In the genomic region with DNA sequence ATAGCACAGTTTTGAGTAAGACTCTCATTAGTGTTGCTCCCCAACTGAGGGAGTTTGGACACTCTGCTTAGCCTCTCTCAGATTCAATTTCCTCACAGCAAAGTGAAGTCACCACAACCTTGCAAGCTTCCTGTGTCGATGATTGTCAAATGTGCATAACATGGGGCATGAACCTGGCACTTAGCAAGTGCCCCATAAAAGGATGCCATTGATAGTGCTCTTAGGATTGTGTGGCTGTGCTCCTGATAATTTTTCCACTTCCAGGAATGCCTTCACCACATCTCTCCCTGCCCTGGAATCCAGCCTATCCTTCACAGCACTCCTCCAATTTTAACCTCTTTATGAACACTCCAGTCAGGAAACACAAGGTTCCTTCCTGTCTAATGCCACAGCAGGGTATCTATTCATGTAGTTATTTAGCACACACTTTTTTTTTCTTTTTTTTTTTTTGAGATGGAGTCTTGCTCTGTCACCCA, we compare ENCODE assay signal across 10 cellular contexts.
DNase-seq lines count a peak whose midpoint lies in the region; ATAC-seq lines count a peak whose summit lies in the region.
"Had no signal": no experiment of that assay in that cellular context is flagged by ENCODE, and none has a peak within 500 bp of the region (broad histone marks: within the 10 kb centered on the region; RNA-seq: fewer than 3 reads in every experiment).

No MANE protein-coding gene starts in this region.

- no peaks in the 10 kb centered on the region for H3K9me3 Mint-ChIP-seq in CD8-positive, alpha-beta memory T cell

- H3K4me3 ChIP-seq in CD8-positive, alpha-beta memory T cell (ENCODE audit: low read length): no peak overlapping the region
- no peak overlapping the region for H3K4me3 ChIP-seq in SK-N-MC
- H3K4me3 ChIP-seq: hepatocyte, Peyer's patch had no signal

- peak; percentile 72 for ATAC-seq in GM18907 (IDR thresholded peaks at IDR 0.05; ENCODE audit: unreplicated experiment)
- ATAC-seq in GM21717 (IDR thresholded peaks at IDR 0.05; ENCODE audit: unreplicated experiment): no peak

- no peak overlapping the region for H3K27ac ChIP-seq in CD8-positive, alpha-beta memory T cell (ENCODE audit: low read depth, low read length)
- no peak overlapping the region for H3K27ac ChIP-seq in SK-N-MC
- H3K27ac ChIP-seq: hepatocyte, Peyer's patch had no signal

- H3K4me3 Mint-ChIP-seq in CD8-positive, alpha-beta memory T cell: peak overlapping the region; percentile 24 to 80 (median 67)

- peak in 1 of 5 donors; percentile 40 for DNase-seq in CD8-positive, alpha-beta memory T cell
- DNase-seq in SK-N-MC (ENCODE audit: low read depth, low spot score) (peak; percentile 75), islet precursor cell (peak; percentile 55), NCI-H1417 treated with DMSO at 0.1 percent for 48 hours (lab: John Stamatoyannopoulos, UW) (no peak), T-helper 9 cell (no peak)
- DNase-seq: NCI-H1436, Peyer's patch had no signal

- no peaks in the 10 kb centered on the region for H3K36me3 ChIP-seq in CD8-positive, alpha-beta memory T cell (ENCODE audit: insufficient read depth, low read length)
- H3K36me3 ChIP-seq in SK-N-MC (ENCODE audit: insufficient read depth, low read length): no peaks in the 10 kb centered on the region
- H3K36me3 ChIP-seq: Peyer's patch had no signal

- H3K27me3 ChIP-seq in CD8-positive, alpha-beta memory T cell (ENCODE audit: insufficient read depth, low read length, poor library complexity, severe bottlenecking): no peaks in the 10 kb centered on the region
- H3K27me3 ChIP-seq: hepatocyte, Peyer's patch had no signal

- H3K27me3 Mint-ChIP-seq in CD8-positive, alpha-beta memory T cell: no peaks in the 10 kb centered on the region

- peaks cover 56 to 68% (median 63%) of the 10 kb centered on the region in 3 donors for H3K4me1 Mint-ChIP-seq in CD8-positive, alpha-beta memory T cell

- POLR2A ChIA-PET in CD8-positive, alpha-beta memory T cell (lab: Charles Lee): interaction anchor here (0.7 to 2.0 kb wide), 2 partner anchors 17 to 18 kb away, joined by 3 to 6 read pairs; no protein-coding TSS in a partner anchor

- H3K9me3 ChIP-seq in CD8-positive, alpha-beta memory T cell (ENCODE audit: low read length): no peaks in the 10 kb centered on the region
- no peaks in the 10 kb centered on the region for H3K9me3 ChIP-seq in SK-N-MC (ENCODE audit: low read depth, low read length)
- H3K9me3 ChIP-seq: Peyer's patch had no signal

- H3K36me3 Mint-ChIP-seq in CD8-positive, alpha-beta memory T cell: peaks cover 0 to 8% (median 7%) of the 10 kb centered on the region in 3 donors

- no peak overlapping the region for H3K9ac ChIP-seq in SK-N-MC (ENCODE audit: insufficient read length)

- CTCF ChIA-PET in CD8-positive, alpha-beta memory T cell (lab: Charles Lee): interaction anchor here (1.0 to 1.9 kb wide), 2 partner anchors 13 to 18 kb away, joined by 3 to 8 read pairs; no protein-coding TSS in a partner anchor

- H3K27ac Mint-ChIP-seq in CD8-positive, alpha-beta memory T cell: peak overlapping the region; percentile 21 to 91 (median 76)

- H3K4me1 ChIP-seq in CD8-positive, alpha-beta memory T cell (ENCODE audit: insufficient read depth, low read length): peaks cover 20% of the 10 kb centered on the region
- H3K4me1 ChIP-seq: Peyer's patch had no signal

Comparison
In these comparisons a context has a peak if more than half of its experiments do, and no peak if none do; other contexts are left out.
1. DNase-seq: peak in SK-N-MC (single experiment) and islet precursor cell (single experiment); none in NCI-H1417 treated with DMSO at 0.1 percent for 48 hours (single experiment) and T-helper 9 cell (single experiment).